In genomic region chr22:38034884-38035529, GRCh38 we compare ENCODE assay signal across 10 cellular contexts.
DNase-seq lines count a peak whose midpoint lies in the region; ATAC-seq and TF ChIP-seq lines count a peak whose summit lies in the region.
"Had no signal": no experiment of that assay in that cellular context is flagged by ENCODE, and none has a peak within 500 bp of the region (broad histone marks: within the 10 kb centered on the region; RNA-seq: fewer than 3 reads in every experiment).

No MANE protein-coding gene starts in this region.

- H3K36me3 ChIP-seq in HEK293 (ENCODE audit: control insufficient read depth in 2 of 2, insufficient read depth in 1 of 2, low read length in 2 of 2) = no peaks in the 10 kb centered on the region
- H3K36me3 ChIP-seq: neutrophil had no signal

- DNase-seq in substantia nigra (lab: John Stamatoyannopoulos, UW) (no peak), NCI-H2081 treated with DMSO at 0.1 percent for 48 hours (lab: John Stamatoyannopoulos, UW) (no peak), NCI-H1436 treated with DMSO at 0.1 percent for 48 hours (lab: John Stamatoyannopoulos, UW) (no peak)
- DNase-seq in stimulated activated CD4-positive, alpha-beta T cell treated with anti-CD3 and anti-CD28 coated beads, Interleukin-15, amount 100 ng/mL, for 24 hours = no peak
- DNase-seq: activated naive CD4-positive, alpha-beta T cell treated with Interleukin-2 at 50 U/mL for 16 hours had no signal

- H3K9me3 ChIP-seq in HEK293 (ENCODE audit: control insufficient read depth, insufficient read depth, low read depth, low read length) = no peaks in the 10 kb centered on the region
- H3K9me3 ChIP-seq: neutrophil had no signal

- ATAC-seq in HG02938 (IDR thresholded peaks at IDR 0.05; ENCODE audit: unreplicated experiment) = no peak

- no peaks in the 10 kb centered on the region for H3K4me1 ChIP-seq in HEK293 (ENCODE audit: control insufficient read depth, insufficient read depth, low read length)

- CTCF ChIA-PET in HEK293 (lab: Yijun Ruan, JAX) = interaction anchor here (0.6 to 1.5 kb wide), 4 partner anchors 17 to 490 kb away, joined by 4 to 11 read pairs (median 4); no protein-coding TSS in a partner anchor

- no peaks in the 10 kb centered on the region for H3K27me3 ChIP-seq in layer of hippocampus (ENCODE audit: control insufficient read depth, insufficient read depth, low read length)
- H3K27me3 ChIP-seq: neutrophil had no signal

- POLR2A ChIA-PET in HEK293 (lab: Yijun Ruan, JAX) = interaction anchor here (0.5 to 1.4 kb wide), 6 partner anchors 16 to 228 kb away, joined by 3 to 6 read pairs (median 4); partner anchors contain the start of gene GCAT

- H3K4me3 ChIP-seq in HEK293 (ENCODE audit: low read depth, low read length) = no peak overlapping the region

- TF ChIP-seq CTCF in HEK293 (tag by site-specific recombination; IDR thresholded peaks at IDR 0.05) = no peak

- no peak overlapping the region for H3K27ac ChIP-seq in HEK293 (ENCODE audit: extremely low read depth, low read depth, low read length)
- H3K27ac ChIP-seq in angular gyrus (ENCODE audit: low read depth, low read length) = peak overlapping the region; percentile 98
- peak overlapping the region; percentile 99 for H3K27ac ChIP-seq in layer of hippocampus (ENCODE audit: low read depth, low read length)
- peak overlapping the region; percentile 100 for H3K27ac ChIP-seq in substantia nigra (ENCODE audit: low read depth, low read length, poor library complexity, severe bottlenecking)
- H3K27ac ChIP-seq: neutrophil had no signal

TF ChIP-seq in HEK293, 187 proteins besides CTCF, POLR2A, EP300 and RAD21:
- TF ChIP-seq GLIS1 (tag by site-specific recombination; IDR thresholded peaks at IDR 0.05) (no peak), ZBTB49 (tag by site-specific recombination; IDR thresholded peaks at IDR 0.05; ENCODE audit: low read depth) (no peak), INSM2 (tag by site-specific recombination; IDR thresholded peaks at IDR 0.05) (0 out of 2 replicates have a peak, but pooled peaks have one; percentile 2), ZNF610 (tag by site-specific recombination; IDR thresholded peaks at IDR 0.05; ENCODE audit: borderline replicate concordance) (no peak)
